ENCODE assay signal across 8 cellular contexts in the genomic region with DNA sequence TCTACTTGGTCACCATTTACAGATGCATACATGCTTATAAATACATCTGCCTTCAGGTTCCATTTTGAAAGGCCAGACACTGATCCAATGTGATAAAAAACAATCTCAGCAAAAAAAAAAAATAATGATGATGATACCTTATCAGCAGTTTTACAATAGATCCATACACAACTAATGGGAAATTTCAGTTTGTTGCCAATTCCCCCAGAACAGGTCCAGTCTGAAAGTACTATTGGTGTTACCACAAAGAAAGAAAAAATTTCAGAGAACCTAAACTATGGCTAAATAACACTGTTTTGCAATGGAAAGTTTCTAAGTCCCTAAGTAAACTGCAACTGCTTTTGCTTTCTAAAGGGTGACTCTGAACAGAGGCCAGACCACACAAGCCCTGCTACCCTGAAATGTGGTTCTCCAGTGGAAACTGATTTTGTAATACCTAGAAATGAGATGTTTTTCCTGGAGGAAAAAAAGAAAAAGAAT. TPM values are rescaled to one million over a fixed set of nuclear protein-coding genes. Genes with fewer than 3 reads are reported as not detected.
DNase-seq lines count a peak whose midpoint lies in the region; ATAC-seq lines count a peak whose summit lies in the region.

No MANE protein-coding gene starts in this region.

- peak; percentile 32 to 42 for ATAC-seq in activated T-cell treated with anti-CD3 and anti-CD28 coated beads, Interleukin-2, amount 50 U/mL, for 72 hours (replicated peaks in 1 of 2)
- ATAC-seq in HG03097 (IDR thresholded peaks at IDR 0.05; ENCODE audit: low FRiP score, unreplicated experiment): peak; percentile 34
- ATAC-seq in natural killer cell treated with Interleukin-12 subunit alpha and Interleukin-12 subunit beta and Interleukin-15 and Interleukin-18, amount 100 ng/mL, for 72 hours: peak; percentile 67 to 82

- peak overlapping the region; percentile 72 to 87 for H3K4me3 Mint-ChIP-seq in activated T-cell treated with anti-CD3 and anti-CD28 coated beads, Interleukin-2, amount 50 U/mL, for 72 hours
- H3K4me3 Mint-ChIP-seq in activated naive CD8-positive, alpha-beta T cell: peak overlapping the region; percentile 91
- H3K4me3 Mint-ChIP-seq in natural killer cell treated with Interleukin-12 subunit alpha and Interleukin-12 subunit beta and Interleukin-15 and Interleukin-18, amount 100 ng/mL, for 72 hours: peak overlapping the region; percentile 88

- peaks cover 90% of the 10 kb centered on the region for H3K4me1 Mint-ChIP-seq in activated T-cell treated with anti-CD3 and anti-CD28 coated beads, Interleukin-2, amount 50 U/mL, for 72 hours (ENCODE audit: low read depth)
- H3K4me1 Mint-ChIP-seq in activated naive CD8-positive, alpha-beta T cell (ENCODE audit: low read depth): peaks cover 91% of the 10 kb centered on the region
- peaks cover 76 to 84% of the 10 kb centered on the region in 2 donors for H3K4me1 Mint-ChIP-seq in natural killer cell treated with Interleukin-12 subunit alpha and Interleukin-12 subunit beta and Interleukin-15 and Interleukin-18, amount 100 ng/mL, for 72 hours (ENCODE audit: low read depth in 2 of 2)

- peak overlapping the region; percentile 100 for H3K27ac Mint-ChIP-seq in activated T-cell treated with anti-CD3 and anti-CD28 coated beads, Interleukin-2, amount 50 U/mL, for 72 hours
- H3K27ac Mint-ChIP-seq in activated naive CD8-positive, alpha-beta T cell: peak overlapping the region; percentile 100
- H3K27ac Mint-ChIP-seq in natural killer cell treated with Interleukin-12 subunit alpha and Interleukin-12 subunit beta and Interleukin-15 and Interleukin-18, amount 100 ng/mL, for 72 hours: peak overlapping the region; percentile 95 to 97

- H3K36me3 Mint-ChIP-seq in activated T-cell treated with anti-CD3 and anti-CD28 coated beads, Interleukin-2, amount 50 U/mL, for 72 hours (ENCODE audit: insufficient read depth in 2 of 2): peaks cover 21 to 33% of the 10 kb centered on the region in 2 donors
- peaks cover 24% of the 10 kb centered on the region for H3K36me3 Mint-ChIP-seq in activated naive CD8-positive, alpha-beta T cell
- H3K36me3 Mint-ChIP-seq in natural killer cell treated with Interleukin-12 subunit alpha and Interleukin-12 subunit beta and Interleukin-15 and Interleukin-18, amount 100 ng/mL, for 72 hours: peaks cover 22% of the 10 kb centered on the region

- peak in 1 of 2 donors; percentile 56 for DNase-seq in activated T-cell treated with anti-CD3 and anti-CD28 coated beads, Interleukin-2, amount 50 U/mL, for 72 hours
- no peak for DNase-seq in activated T-cell treated with anti-CD3 and anti-CD28 coated beads, Interleukin-2, amount 50 U/mL, for 1 hour
- DNase-seq in natural killer cell treated with Interleukin-12 subunit alpha and Interleukin-12 subunit beta and Interleukin-15 and Interleukin-18, amount 100 ng/mL, for 72 hours (ENCODE audit: low spot score): no peak
- no peak for DNase-seq in C1 segment of cervical spinal cord (lab: John Stamatoyannopoulos, UW)
- DNase-seq in NCI-H748 (lab: John Stamatoyannopoulos, UW; ENCODE audit: unreplicated experiment): no peak
- DNase-seq in posterior vena cava (ENCODE audit: low spot score): no peak

- no peaks in the 10 kb centered on the region for H3K9me3 Mint-ChIP-seq in activated T-cell treated with anti-CD3 and anti-CD28 coated beads, Interleukin-2, amount 50 U/mL, for 72 hours
- H3K9me3 Mint-ChIP-seq in activated naive CD8-positive, alpha-beta T cell (ENCODE audit: low read depth): peaks cover 4% of the 10 kb centered on the region
- no peaks in the 10 kb centered on the region for H3K9me3 Mint-ChIP-seq in natural killer cell treated with Interleukin-12 subunit alpha and Interleukin-12 subunit beta and Interleukin-15 and Interleukin-18, amount 100 ng/mL, for 72 hours

- intact Hi-C loops in posterior vena cava (cut with DNase I): loop anchor here in 1 of 2 donors (10.0 kb wide), 1 partner anchor 286 kb away; the partner anchor contains the start of gene MYL12A

- H3K27me3 Mint-ChIP-seq in activated T-cell treated with anti-CD3 and anti-CD28 coated beads, Interleukin-2, amount 50 U/mL, for 72 hours (ENCODE audit: low read depth): no peaks in the 10 kb centered on the region
- H3K27me3 Mint-ChIP-seq in activated naive CD8-positive, alpha-beta T cell: no peaks in the 10 kb centered on the region
- no peaks in the 10 kb centered on the region for H3K27me3 Mint-ChIP-seq in natural killer cell treated with Interleukin-12 subunit alpha and Interleukin-12 subunit beta and Interleukin-15 and Interleukin-18, amount 100 ng/mL, for 72 hours

RNA-seq across cellular contexts. Expression of gene LPIN2, which starts 54.1 kb away (rescaled TPM):
- 100 to 1,000 TPM; 101 to 106 TPM for total RNA-seq in activated T-cell treated with anti-CD3 and anti-CD28 coated beads, Interleukin-2, amount 50 U/mL, for 72 hours
- 10 to 100 TPM; 57.8 to 80.3 TPM for total RNA-seq in natural killer cell treated with Interleukin-12 subunit alpha and Interleukin-12 subunit beta and Interleukin-15 and Interleukin-18, amount 100 ng/mL, for 72 hours
- total RNA-seq in posterior vena cava: 10 to 100 TPM; 23.8 to 27.3 TPM
